2 cellular contexts compared by ENCODE assay signal in the genomic region with DNA sequence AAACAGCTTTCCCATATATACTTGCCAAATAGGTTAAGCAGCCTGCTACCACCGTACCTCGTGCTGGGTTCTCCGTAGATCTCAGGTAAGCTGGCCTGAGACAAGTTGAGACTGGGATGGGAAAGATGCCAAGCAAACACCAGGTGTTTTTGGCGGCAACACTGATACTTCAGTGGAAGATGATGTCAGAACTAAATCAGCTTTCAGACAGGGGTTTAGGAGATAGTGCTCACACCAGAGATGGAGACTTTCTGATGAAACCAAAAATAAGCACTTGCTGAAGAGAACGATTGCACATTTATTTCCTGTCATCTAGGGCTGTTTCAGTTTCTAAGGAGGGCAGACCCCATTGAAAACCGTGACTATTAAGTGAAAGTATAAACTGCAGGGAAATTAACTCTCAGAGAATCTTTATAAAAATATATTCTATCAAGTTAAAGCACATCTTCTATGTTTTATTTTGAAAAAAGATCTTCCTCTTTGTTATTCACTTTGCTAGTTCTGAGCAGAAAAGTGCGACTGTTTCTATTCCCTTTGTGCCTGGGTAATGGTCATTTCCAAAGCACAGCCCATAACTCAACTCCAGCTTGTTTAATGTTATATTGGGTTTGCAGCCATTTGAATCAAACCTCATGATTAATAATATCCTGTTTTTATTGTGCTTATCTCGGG.
TF ChIP-seq lines count a peak whose summit lies in the region.

No MANE protein-coding gene starts in this region.

TF ChIP-seq in liver, 16 proteins besides CTCF, POLR2A, EP300 and RAD21 (continued from another document):
- TF ChIP-seq, protein P1, sequence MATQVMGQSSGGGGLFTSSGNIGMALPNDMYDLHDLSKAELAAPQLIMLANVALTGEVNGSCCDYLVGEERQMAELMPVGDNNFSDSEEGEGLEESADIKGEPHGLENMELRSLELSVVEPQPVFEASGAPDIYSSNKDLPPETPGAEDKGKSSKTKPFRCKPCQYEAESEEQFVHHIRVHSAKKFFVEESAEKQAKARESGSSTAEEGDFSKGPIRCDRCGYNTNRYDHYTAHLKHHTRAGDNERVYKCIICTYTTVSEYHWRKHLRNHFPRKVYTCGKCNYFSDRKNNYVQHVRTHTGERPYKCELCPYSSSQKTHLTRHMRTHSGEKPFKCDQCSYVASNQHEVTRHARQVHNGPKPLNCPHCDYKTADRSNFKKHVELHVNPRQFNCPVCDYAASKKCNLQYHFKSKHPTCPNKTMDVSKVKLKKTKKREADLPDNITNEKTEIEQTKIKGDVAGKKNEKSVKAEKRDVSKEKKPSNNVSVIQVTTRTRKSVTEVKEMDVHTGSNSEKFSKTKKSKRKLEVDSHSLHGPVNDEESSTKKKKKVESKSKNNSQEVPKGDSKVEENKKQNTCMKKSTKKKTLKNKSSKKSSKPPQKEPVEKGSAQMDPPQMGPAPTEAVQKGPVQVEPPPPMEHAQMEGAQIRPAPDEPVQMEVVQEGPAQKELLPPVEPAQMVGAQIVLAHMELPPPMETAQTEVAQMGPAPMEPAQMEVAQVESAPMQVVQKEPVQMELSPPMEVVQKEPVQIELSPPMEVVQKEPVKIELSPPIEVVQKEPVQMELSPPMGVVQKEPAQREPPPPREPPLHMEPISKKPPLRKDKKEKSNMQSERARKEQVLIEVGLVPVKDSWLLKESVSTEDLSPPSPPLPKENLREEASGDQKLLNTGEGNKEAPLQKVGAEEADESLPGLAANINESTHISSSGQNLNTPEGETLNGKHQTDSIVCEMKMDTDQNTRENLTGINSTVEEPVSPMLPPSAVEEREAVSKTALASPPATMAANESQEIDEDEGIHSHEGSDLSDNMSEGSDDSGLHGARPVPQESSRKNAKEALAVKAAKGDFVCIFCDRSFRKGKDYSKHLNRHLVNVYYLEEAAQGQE (IDR thresholded peaks at IDR 0.05) = no peak

TF ChIP-seq in HepG2, 621 proteins besides CTCF, POLR2A, EP300 and RAD21 (continued from another document):
- TF ChIP-seq, protein P2, sequence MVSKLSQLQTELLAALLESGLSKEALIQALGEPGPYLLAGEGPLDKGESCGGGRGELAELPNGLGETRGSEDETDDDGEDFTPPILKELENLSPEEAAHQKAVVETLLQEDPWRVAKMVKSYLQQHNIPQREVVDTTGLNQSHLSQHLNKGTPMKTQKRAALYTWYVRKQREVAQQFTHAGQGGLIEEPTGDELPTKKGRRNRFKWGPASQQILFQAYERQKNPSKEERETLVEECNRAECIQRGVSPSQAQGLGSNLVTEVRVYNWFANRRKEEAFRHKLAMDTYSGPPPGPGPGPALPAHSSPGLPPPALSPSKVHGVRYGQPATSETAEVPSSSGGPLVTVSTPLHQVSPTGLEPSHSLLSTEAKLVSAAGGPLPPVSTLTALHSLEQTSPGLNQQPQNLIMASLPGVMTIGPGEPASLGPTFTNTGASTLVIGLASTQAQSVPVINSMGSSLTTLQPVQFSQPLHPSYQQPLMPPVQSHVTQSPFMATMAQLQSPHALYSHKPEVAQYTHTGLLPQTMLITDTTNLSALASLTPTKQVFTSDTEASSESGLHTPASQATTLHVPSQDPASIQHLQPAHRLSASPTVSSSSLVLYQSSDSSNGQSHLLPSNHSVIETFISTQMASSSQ (IDR thresholded peaks at IDR 0.05; ENCODE audit: low read depth) = no peak
- TF ChIP-seq, protein P2 (CRISPR knock-in tag; IDR thresholded peaks at IDR 0.05; ENCODE audit: borderline replicate concordance) = no peak
- TF ChIP-seq ZNF143 (CRISPR knock-in tag; IDR thresholded peaks at IDR 0.05) (no peak), ZNF7 (CRISPR knock-in tag; IDR thresholded peaks at IDR 0.05) (no peak), ZNF496 (CRISPR knock-in tag; IDR thresholded peaks at IDR 0.05; ENCODE audit: insufficient replicate concordance) (no peak), ZNF761 (CRISPR knock-in tag; conservative IDR thresholded peaks at IDR 0.05) (no peak), REXO4 (CRISPR knock-in tag; IDR thresholded peaks at IDR 0.05; ENCODE audit: borderline replicate concordance) (no peak), ZNF256 (CRISPR knock-in tag; conservative IDR thresholded peaks at IDR 0.05) (no peak), EZH2 (conservative IDR thresholded peaks at IDR 0.05; ENCODE audit: low read depth, low read length) (no peak), ZNF556 (CRISPR knock-in tag; IDR thresholded peaks at IDR 0.05; ENCODE audit: borderline replicate concordance) (no peak), FLYWCH1 (CRISPR knock-in tag; IDR thresholded peaks at IDR 0.05) (no peak), RXRB (CRISPR knock-in tag; IDR thresholded peaks at IDR 0.05; ENCODE audit: borderline replicate concordance) (no peak), JUND (CRISPR knock-in tag; IDR thresholded peaks at IDR 0.05) (no peak), ZFP36 (IDR thresholded peaks at IDR 0.05; ENCODE audit: borderline replicate concordance, low read depth, low read length, partially characterized antibody) (no peak), ZFP82 (CRISPR knock-in tag; IDR thresholded peaks at IDR 0.05; ENCODE audit: borderline replicate concordance) (no peak), ZNF816 (CRISPR knock-in tag; IDR thresholded peaks at IDR 0.05; ENCODE audit: borderline replicate concordance) (no peak), NFATC3 (CRISPR knock-in tag; IDR thresholded peaks at IDR 0.05) (no peak)
- TF ChIP-seq, protein P3, sequence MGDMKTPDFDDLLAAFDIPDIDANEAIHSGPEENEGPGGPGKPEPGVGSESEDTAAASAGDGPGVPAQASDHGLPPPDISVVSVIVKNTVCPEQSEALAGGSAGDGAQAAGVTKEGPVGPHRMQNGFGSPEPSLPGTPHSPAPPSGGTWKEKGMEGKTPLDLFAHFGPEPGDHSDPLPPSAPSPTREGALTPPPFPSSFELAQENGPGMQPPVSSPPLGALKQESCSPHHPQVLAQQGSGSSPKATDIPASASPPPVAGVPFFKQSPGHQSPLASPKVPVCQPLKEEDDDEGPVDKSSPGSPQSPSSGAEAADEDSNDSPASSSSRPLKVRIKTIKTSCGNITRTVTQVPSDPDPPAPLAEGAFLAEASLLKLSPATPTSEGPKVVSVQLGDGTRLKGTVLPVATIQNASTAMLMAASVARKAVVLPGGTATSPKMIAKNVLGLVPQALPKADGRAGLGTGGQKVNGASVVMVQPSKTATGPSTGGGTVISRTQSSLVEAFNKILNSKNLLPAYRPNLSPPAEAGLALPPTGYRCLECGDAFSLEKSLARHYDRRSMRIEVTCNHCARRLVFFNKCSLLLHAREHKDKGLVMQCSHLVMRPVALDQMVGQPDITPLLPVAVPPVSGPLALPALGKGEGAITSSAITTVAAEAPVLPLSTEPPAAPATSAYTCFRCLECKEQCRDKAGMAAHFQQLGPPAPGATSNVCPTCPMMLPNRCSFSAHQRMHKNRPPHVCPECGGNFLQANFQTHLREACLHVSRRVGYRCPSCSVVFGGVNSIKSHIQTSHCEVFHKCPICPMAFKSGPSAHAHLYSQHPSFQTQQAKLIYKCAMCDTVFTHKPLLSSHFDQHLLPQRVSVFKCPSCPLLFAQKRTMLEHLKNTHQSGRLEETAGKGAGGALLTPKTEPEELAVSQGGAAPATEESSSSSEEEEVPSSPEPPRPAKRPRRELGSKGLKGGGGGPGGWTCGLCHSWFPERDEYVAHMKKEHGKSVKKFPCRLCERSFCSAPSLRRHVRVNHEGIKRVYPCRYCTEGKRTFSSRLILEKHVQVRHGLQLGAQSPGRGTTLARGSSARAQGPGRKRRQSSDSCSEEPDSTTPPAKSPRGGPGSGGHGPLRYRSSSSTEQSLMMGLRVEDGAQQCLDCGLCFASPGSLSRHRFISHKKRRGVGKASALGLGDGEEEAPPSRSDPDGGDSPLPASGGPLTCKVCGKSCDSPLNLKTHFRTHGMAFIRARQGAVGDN (CRISPR knock-in tag; IDR thresholded peaks at IDR 0.05) = no peak
- TF ChIP-seq, protein P4, sequence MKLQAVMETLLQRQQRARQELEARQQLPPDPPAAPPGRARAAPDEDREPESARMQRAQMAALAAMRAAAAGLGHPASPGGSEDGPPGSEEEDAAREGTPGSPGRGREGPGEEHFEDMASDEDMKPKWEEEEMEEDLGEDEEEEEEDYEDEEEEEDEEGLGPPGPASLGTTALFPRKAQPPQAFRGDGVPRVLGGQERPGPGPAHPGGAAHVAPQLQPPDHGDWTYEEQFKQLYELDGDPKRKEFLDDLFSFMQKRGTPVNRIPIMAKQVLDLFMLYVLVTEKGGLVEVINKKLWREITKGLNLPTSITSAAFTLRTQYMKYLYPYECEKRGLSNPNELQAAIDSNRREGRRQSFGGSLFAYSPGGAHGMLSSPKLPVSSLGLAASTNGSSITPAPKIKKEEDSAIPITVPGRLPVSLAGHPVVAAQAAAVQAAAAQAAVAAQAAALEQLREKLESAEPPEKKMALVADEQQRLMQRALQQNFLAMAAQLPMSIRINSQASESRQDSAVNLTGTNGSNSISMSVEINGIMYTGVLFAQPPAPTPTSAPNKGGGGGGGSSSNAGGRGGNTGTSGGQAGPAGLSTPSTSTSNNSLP (IDR thresholded peaks at IDR 0.05; ENCODE audit: low read depth, low read length) = no peak
TF ChIP-seq in HepG2: peak in this region for 0.
